8 cellular contexts compared by ENCODE assay signal in genomic region chr9:82606761-82607382, GRCh38.
DNase-seq lines count a peak whose midpoint lies in the region; ATAC-seq and TF ChIP-seq lines count a peak whose summit lies in the region.

No MANE protein-coding gene starts in this region.

- no peak for TF ChIP-seq POLR2A in heart left ventricle (IDR thresholded peaks at IDR 0.05)

- peak; percentile 77 for TF ChIP-seq CTCF in AG04450 (IDR thresholded peaks at IDR 0.05; ENCODE audit: low read depth, low read length)
- peak; percentile 77 for TF ChIP-seq CTCF in WERI-Rb-1 (IDR thresholded peaks at IDR 0.05; ENCODE audit: low read depth, low read length)
- TF ChIP-seq CTCF in heart left ventricle (IDR thresholded peaks at IDR 0.05), result peak; percentile 48 to 80 (median 70)

- CTCF ChIA-PET in AG04450 (lab: Charles Lee), result interaction anchor here (0.5 to 4.7 kb wide), 107 partner anchors 9 to 1733 kb away, joined by 3 to 37 read pairs (median 4); partner anchors contain the start of gene TLE1

- ATAC-seq in GM18498 (IDR thresholded peaks at IDR 0.05; ENCODE audit: unreplicated experiment) (peak; percentile 54), heart left ventricle (peak in 3 of 4 donors; percentile 68 to 87 (median 79)), GM21576 (IDR thresholded peaks at IDR 0.05; ENCODE audit: unreplicated experiment) (no peak), HG02938 (IDR thresholded peaks at IDR 0.05; ENCODE audit: unreplicated experiment) (no peak)

- H3K27ac ChIP-seq in AG04450 (ENCODE audit: low read depth, low read length) (no peak overlapping the region), WERI-Rb-1 (no peak overlapping the region), heart left ventricle (no peak overlapping the region)

- POLR2A ChIA-PET in AG04450 (lab: Yijun Ruan, JAX), result interaction anchor here (0.6 to 1.1 kb wide), 3 partner anchors 170 to 1321 kb away, joined by 3 to 7 read pairs (median 6); partner anchors contain the start of gene TLE1

- 27 to 29% (median 28%) methylated on average over 4 of the region's 4 CpGs for WGBS in heart left ventricle, 4 donors

- no peak for DNase-seq in AG04450 (ENCODE audit: low read depth, low spot score)
- DNase-seq in NAMALWA (ENCODE audit: low spot score), result peak; percentile 51
- peak; percentile 58 for DNase-seq in WERI-Rb-1
- DNase-seq in heart left ventricle, result peak in 3 of 5 donors; percentile 15 to 43 (median 40)
- peak; percentile 67 for DNase-seq in retina

- intact Hi-C loops in heart left ventricle (cut with DNase I), result loop anchor here (1.0 to 10.0 kb wide), 9 partner anchors 70 to 1084 kb away; no protein-coding TSS in a partner anchor

- H3K27me3 ChIP-seq in AG04450 (ENCODE audit: control insufficient read depth, insufficient read depth, low read length) (no peaks in the 10 kb centered on the region), WERI-Rb-1 (ENCODE audit: insufficient read depth, low read depth, severe bottlenecking) (no peaks in the 10 kb centered on the region), heart left ventricle (peaks cover 0 to 10% (median 0%) of the 10 kb centered on the region in 9 donors)

- peaks cover 0 to 25% (median 5%) of the 10 kb centered on the region in 12 donors for H3K4me1 ChIP-seq in heart left ventricle

- H3K4me3 ChIP-seq in AG04450 (ENCODE audit: low read depth, low read length) (no peak overlapping the region), WERI-Rb-1 (ENCODE audit: low read depth, low read length) (no peak overlapping the region), heart left ventricle (no peak overlapping the region)

- H3K36me3 ChIP-seq in WERI-Rb-1 (no peaks in the 10 kb centered on the region), heart left ventricle (no peaks in the 10 kb centered on the region)

- H3K9me3 ChIP-seq in AG04450 (ENCODE audit: control insufficient read depth, insufficient read depth, low read length) (no peaks in the 10 kb centered on the region), WERI-Rb-1 (ENCODE audit: severe bottlenecking) (no peaks in the 10 kb centered on the region), heart left ventricle (no peaks in the 10 kb centered on the region)

Comparison
In these comparisons a context has a peak if more than half of its experiments do, and no peak if none do; other contexts are left out.
1. ATAC-seq: peak in GM18498 (single experiment) and heart left ventricle (3 of 4); none in GM21576 (single experiment) and HG02938 (single experiment).
2. Peak in every context shown above with its lines, with median percentiles within 50 percentile points of each other: CTCF ChIP-seq.